13 cellular contexts compared by ENCODE assay signal in the genomic region with DNA sequence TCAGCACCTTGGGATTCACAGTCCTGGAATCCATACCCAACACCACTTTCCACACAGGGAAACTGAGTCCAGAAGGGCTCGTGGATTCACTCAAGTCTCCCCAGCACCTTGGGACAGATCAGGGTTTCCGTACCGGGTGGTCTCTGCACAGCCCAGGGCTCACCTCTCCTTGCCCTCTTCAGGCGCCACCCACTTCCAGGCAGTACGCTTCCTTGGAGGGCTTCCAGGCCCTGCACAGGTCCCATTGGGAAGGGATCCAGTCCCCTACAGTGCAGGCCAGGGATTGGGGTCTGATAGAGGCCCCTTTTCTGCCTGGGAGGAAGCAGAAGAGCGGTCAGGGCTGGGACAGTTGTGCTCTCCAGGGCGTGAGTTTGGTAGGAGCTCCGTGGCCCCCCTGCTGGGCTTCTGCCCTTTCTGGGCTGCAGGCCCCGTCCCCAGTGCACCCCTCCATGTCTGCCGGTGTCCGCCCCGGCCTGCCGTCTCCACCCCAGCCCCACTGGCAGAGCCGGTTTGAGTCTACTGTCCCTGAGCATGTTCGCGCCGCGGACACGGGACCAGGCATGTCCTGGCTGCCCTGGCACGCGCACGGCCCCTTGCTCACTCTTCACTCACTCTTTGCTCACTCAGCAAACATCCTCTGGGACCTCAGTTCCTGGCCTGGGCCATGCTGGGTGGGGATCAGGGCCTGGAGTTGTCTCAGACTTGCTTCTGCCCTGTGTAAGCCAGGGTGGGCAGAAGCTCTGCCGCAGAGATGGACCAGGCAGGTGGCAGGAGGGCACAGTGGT. TPM values are rescaled to one million over a fixed set of nuclear protein-coding genes. Genes with fewer than 3 reads are reported as not detected.
DNase-seq lines count a peak whose midpoint lies in the region; ATAC-seq and TF ChIP-seq lines count a peak whose summit lies in the region.
"Had no signal": no experiment of that assay in that cellular context is flagged by ENCODE, and none has a peak within 500 bp of the region (broad histone marks: within the 10 kb centered on the region; RNA-seq: fewer than 3 reads in every experiment).

No MANE protein-coding gene starts in this region.

- no peaks in the 10 kb centered on the region for H3K27me3 ChIP-seq in BLaER1 treated with 17β-estradiol and CSF1 and Interleukin-3, amounts not matched to agents 10 nM and 100 nM
- H3K27me3 ChIP-seq in PC-3 (ENCODE audit: low read length) (no peaks in the 10 kb centered on the region), prostate gland (replicated peaks; ENCODE audit: insufficient read depth) (no peaks in the 10 kb centered on the region)
- H3K27me3 ChIP-seq: heart right ventricle had no signal

- intact Hi-C loops in PC-3 (cut with micrococcal nuclease): no loop called here
- intact Hi-C loops in prostate gland (cut with DNase I): no loop called here

- no peak overlapping the region for H2AFZ ChIP-seq in PC-3 (ENCODE audit: low read length)

- H3K9ac ChIP-seq in BLaER1 treated with 17β-estradiol and CSF1 and Interleukin-3, amounts not matched to agents 10 nM and 100 nM: peak overlapping the region; percentile 8 to 86 (median 45); a peak in 19 of 22 replicates
- H3K9ac ChIP-seq in PC-3 (ENCODE audit: low read length): no peak overlapping the region

- H3K9me2 ChIP-seq in PC-3 (replicated peaks; ENCODE audit: low read length): no peaks in the 10 kb centered on the region

- peak overlapping the region in 1 of 10 experiments; percentile 54; a peak in 2 of 20 replicates for H3K4me3 ChIP-seq in BLaER1 treated with 17β-estradiol and CSF1 and Interleukin-3, amounts not matched to agents 10 nM and 100 nM
- H3K4me3 ChIP-seq in PC-3 (ENCODE audit: low read length) (peak overlapping the region; percentile 15; the same call in 1 of the 2 replicates), fibroblast of the aortic adventitia (ENCODE audit: low read depth, low read length) (no peak overlapping the region), prostate gland (no peak overlapping the region)
- H3K4me3 ChIP-seq: heart right ventricle had no signal

- peaks cover 0 to 46% (median 13%) of the 10 kb centered on the region in 11 experiments; a peak in 16 of 22 replicates for H3K36me3 ChIP-seq in BLaER1 treated with 17β-estradiol and CSF1 and Interleukin-3, amounts not matched to agents 10 nM and 100 nM
- peaks cover 6% of the 10 kb centered on the region; the same call in 1 of the 2 replicates for H3K36me3 ChIP-seq in PC-3 (ENCODE audit: low read depth, low read length)
- no peaks in the 10 kb centered on the region for H3K36me3 ChIP-seq in prostate gland
- H3K36me3 ChIP-seq: heart right ventricle had no signal

- POLR2A ChIA-PET in PC-3 (lab: Charles Lee; ENCODE audit: unreplicated experiment): interaction anchor here (0.6 kb wide), 1 partner anchor 20 kb away, joined by 4 read pairs; no protein-coding TSS in a partner anchor

- CTCF ChIA-PET in PC-3 (lab: Charles Lee): no interaction called here

- ATAC-seq in PC-3: peak; percentile 92
- no peak for ATAC-seq in GM21515 (IDR thresholded peaks at IDR 0.05; ENCODE audit: unreplicated experiment)

- BruUV-seq in PC-3 (replicated peaks; lab: Mats Ljungman, UMichigan): no TSS peak

- peaks cover 67 to 100% (median 95%) of the 10 kb centered on the region in 10 experiments for H3K4me1 ChIP-seq in BLaER1 treated with 17β-estradiol and CSF1 and Interleukin-3, amounts not matched to agents 10 nM and 100 nM
- H3K4me1 ChIP-seq in PC-3 (ENCODE audit: insufficient read depth, low read length): peaks cover 36% of the 10 kb centered on the region
- peaks cover 30% of the 10 kb centered on the region for H3K4me1 ChIP-seq in prostate gland (replicated peaks)

- peak overlapping the region; percentile 90 to 100 (median 96) for H3K4me2 ChIP-seq in BLaER1 treated with 17β-estradiol and CSF1 and Interleukin-3, amounts not matched to agents 10 nM and 100 nM
- H3K4me2 ChIP-seq in PC-3 (ENCODE audit: low read length): peak overlapping the region; percentile 77

- TF ChIP-seq CTCF in PC-3 (conservative IDR thresholded peaks at IDR 0.05; ENCODE audit: low read depth, low read length): no peak
- TF ChIP-seq CTCF in fibroblast of the aortic adventitia (IDR thresholded peaks at IDR 0.05; ENCODE audit: insufficient read depth, low read length): no peak
- TF ChIP-seq CTCF in prostate gland (IDR thresholded peaks at IDR 0.05): peak in 1 of 4 experiments; percentile 1

- peak; percentile 32 for TF ChIP-seq POLR2A in prostate gland (IDR thresholded peaks at IDR 0.05)

- H3K27ac ChIP-seq in BLaER1 treated with 17β-estradiol and CSF1 and Interleukin-3, amounts not matched to agents 10 nM and 100 nM: peak overlapping the region in 10 of 11 experiments; percentile 0 to 97 (median 88); a peak in 18 of 22 replicates
- H3K27ac ChIP-seq in PC-3 (ENCODE audit: low read length) (0 out of 2 replicates have a peak overlapping the region, but pooled peaks have one; percentile 1), prostate gland (peak overlapping the region; percentile 60 to 70)
- H3K27ac ChIP-seq: C4-2B, heart right ventricle had no signal

- H3F3A ChIP-seq in PC-3 (ENCODE audit: low read length, unreplicated experiment): no peaks in the 10 kb centered on the region

- WGBS in prostate gland: 28% methylated on average over 23 of the region's 23 CpGs

- peaks cover 14 to 100% (median 92%) of the 10 kb centered on the region in 11 experiments for H4K20me1 ChIP-seq in BLaER1 treated with 17β-estradiol and CSF1 and Interleukin-3, amounts not matched to agents 10 nM and 100 nM
- peaks cover 18% of the 10 kb centered on the region for H4K20me1 ChIP-seq in PC-3 (ENCODE audit: low read length)

- peak; percentile 87 for DNase-seq in PC-3
- DNase-seq in fibroblast of the aortic adventitia (ENCODE audit: low read depth): peak; percentile 39
- DNase-seq in prostate gland (ENCODE audit: low spot score): peak; percentile 91
- no peak for DNase-seq in NCI-H146 treated with DMSO at 0.1 percent for 48 hours (lab: John Stamatoyannopoulos, UW; ENCODE audit: unreplicated experiment)
- DNase-seq in NCI-H1417 treated with DMSO at 0.1 percent for 48 hours (lab: John Stamatoyannopoulos, UW): no peak
- no peak for DNase-seq in globus pallidus (ENCODE audit: low spot score)
- DNase-seq: activated gamma-delta T cell treated with Interleukin-2 at 50 U/mL for 16 hours; heart right ventricle; stimulated activated CD4-positive, alpha-beta T cell treated with anti-CD3 and anti-CD28 coated beads, Interleukin-15, amount 100 ng/mL, for 24 hours; stimulated activated naive CD4-positive, alpha-beta T cell treated with Interleukin-2 at 50 U/mL for 16 hours had no signal

- H3K79me2 ChIP-seq in PC-3 (ENCODE audit: low read length): peaks cover 96% of the 10 kb centered on the region

- no peaks in the 10 kb centered on the region for H3K9me3 ChIP-seq in BLaER1 treated with 17β-estradiol and CSF1 and Interleukin-3, amounts not matched to agents 10 nM and 100 nM (replicated peaks in 1 of 11)
- H3K9me3 ChIP-seq in PC-3 (ENCODE audit: low read length) (no peaks in the 10 kb centered on the region), prostate gland (no peaks in the 10 kb centered on the region)
- H3K9me3 ChIP-seq: heart right ventricle had no signal

RNA-seq across cellular contexts. Expression of a gene that starts 12.6 kb away (rescaled TPM):
- total RNA-seq in PC-3 (2014; rRNA removed): 55.6 and 82.1 TPM in 2 replicates
- 11.0 and 19.1 TPM in 2 replicates for total RNA-seq in fibroblast of the aortic adventitia (ENCODE audit: low replicate concordance)
- 100 to 1,000 TPM in 1 of 2 donors, 10 to 100 TPM in 1; 61.2 to 149 TPM for total RNA-seq in prostate gland

Comparison
In these comparisons a context has a peak if more than half of its experiments do, and no peak if none do; other contexts are left out.
1. H3K27ac ChIP-seq: peak in every context shown above with its lines; median percentile 88 in BLaER1 treated with 17β-estradiol and CSF1 and Interleukin-3, amounts not matched to agents 10 nM and 100 nM; 65 in prostate gland; 1 in PC-3.
2. DNase-seq: peak in PC-3 (single experiment), fibroblast of the aortic adventitia (single experiment) and prostate gland (single experiment); none in NCI-H146 treated with DMSO at 0.1 percent for 48 hours (single experiment), NCI-H1417 treated with DMSO at 0.1 percent for 48 hours (single experiment) and globus pallidus (single experiment).